2 cellular contexts compared by ENCODE assay signal in the genomic region with DNA sequence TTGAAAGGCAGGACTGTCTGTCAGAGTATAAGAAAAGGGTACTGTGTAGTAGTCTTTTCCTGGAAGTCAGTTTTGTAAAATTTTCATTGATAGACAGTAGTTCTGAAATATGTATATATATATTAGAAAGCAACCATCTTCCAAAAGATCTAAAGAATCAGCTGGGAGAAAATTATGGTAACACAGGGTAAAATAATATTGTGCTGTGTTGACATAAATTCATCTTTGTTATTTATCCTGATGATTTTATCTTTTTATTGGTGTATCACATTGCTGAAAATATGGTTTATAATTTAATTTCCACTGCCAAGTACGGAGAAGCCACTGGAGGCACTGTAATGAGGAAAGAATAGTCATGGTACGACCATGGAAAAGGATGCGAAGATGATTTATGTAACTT.
TF ChIP-seq lines count a peak whose summit lies in the region.

No MANE protein-coding gene starts in this region.

TF ChIP-seq in SK-N-SH, 30 proteins besides CTCF, POLR2A, EP300 and RAD21 (continued from another document):
- TF ChIP-seq IRF3 (IDR thresholded peaks at IDR 0.05; ENCODE audit: low read depth, low read length) (no peak), RCOR1 (IDR thresholded peaks at IDR 0.05; ENCODE audit: low read length) (no peak), FOXJ3 (CRISPR knock-in tag; IDR thresholded peaks at IDR 0.05) (no peak), GATA2 (CRISPR knock-in tag; IDR thresholded peaks at IDR 0.05) (no peak), CHD2 (IDR thresholded peaks at IDR 0.05; ENCODE audit: low read length, partially characterized antibody) (no peak), TCF12 (IDR thresholded peaks at IDR 0.05) (no peak)
- TF ChIP-seq, protein P1, sequence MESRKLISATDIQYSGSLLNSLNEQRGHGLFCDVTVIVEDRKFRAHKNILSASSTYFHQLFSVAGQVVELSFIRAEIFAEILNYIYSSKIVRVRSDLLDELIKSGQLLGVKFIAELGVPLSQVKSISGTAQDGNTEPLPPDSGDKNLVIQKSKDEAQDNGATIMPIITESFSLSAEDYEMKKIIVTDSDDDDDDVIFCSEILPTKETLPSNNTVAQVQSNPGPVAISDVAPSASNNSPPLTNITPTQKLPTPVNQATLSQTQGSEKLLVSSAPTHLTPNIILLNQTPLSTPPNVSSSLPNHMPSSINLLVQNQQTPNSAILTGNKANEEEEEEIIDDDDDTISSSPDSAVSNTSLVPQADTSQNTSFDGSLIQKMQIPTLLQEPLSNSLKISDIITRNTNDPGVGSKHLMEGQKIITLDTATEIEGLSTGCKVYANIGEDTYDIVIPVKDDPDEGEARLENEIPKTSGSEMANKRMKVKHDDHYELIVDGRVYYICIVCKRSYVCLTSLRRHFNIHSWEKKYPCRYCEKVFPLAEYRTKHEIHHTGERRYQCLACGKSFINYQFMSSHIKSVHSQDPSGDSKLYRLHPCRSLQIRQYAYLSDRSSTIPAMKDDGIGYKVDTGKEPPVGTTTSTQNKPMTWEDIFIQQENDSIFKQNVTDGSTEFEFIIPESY (IDR thresholded peaks at IDR 0.05; ENCODE audit: borderline replicate concordance, low read depth) = no peak

TF ChIP-seq in SK-N-SH treated with all-trans-retinoic acid at 6 μM for 48 hours, 23 proteins besides CTCF, POLR2A, EP300 and RAD21 (continued from another document):
- TF ChIP-seq, protein P2, sequence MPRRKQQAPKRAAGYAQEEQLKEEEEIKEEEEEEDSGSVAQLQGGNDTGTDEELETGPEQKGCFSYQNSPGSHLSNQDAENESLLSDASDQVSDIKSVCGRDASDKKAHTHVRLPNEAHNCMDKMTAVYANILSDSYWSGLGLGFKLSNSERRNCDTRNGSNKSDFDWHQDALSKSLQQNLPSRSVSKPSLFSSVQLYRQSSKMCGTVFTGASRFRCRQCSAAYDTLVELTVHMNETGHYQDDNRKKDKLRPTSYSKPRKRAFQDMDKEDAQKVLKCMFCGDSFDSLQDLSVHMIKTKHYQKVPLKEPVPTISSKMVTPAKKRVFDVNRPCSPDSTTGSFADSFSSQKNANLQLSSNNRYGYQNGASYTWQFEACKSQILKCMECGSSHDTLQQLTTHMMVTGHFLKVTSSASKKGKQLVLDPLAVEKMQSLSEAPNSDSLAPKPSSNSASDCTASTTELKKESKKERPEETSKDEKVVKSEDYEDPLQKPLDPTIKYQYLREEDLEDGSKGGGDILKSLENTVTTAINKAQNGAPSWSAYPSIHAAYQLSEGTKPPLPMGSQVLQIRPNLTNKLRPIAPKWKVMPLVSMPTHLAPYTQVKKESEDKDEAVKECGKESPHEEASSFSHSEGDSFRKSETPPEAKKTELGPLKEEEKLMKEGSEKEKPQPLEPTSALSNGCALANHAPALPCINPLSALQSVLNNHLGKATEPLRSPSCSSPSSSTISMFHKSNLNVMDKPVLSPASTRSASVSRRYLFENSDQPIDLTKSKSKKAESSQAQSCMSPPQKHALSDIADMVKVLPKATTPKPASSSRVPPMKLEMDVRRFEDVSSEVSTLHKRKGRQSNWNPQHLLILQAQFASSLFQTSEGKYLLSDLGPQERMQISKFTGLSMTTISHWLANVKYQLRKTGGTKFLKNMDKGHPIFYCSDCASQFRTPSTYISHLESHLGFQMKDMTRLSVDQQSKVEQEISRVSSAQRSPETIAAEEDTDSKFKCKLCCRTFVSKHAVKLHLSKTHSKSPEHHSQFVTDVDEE (CRISPR knock-in tag; IDR thresholded peaks at IDR 0.05) = no peak
- TF ChIP-seq OSR1 (CRISPR knock-in tag; IDR thresholded peaks at IDR 0.05) = no peak
- no peak for TF ChIP-seq ZNF8 (CRISPR knock-in tag; IDR thresholded peaks at IDR 0.05)
- no peak for TF ChIP-seq BACH2 (CRISPR knock-in tag; IDR thresholded peaks at IDR 0.05; ENCODE audit: borderline replicate concordance)
- TF ChIP-seq PPARA (CRISPR knock-in tag; IDR thresholded peaks at IDR 0.05; ENCODE audit: borderline replicate concordance) = no peak
- no peak for TF ChIP-seq CSDC2 (CRISPR knock-in tag; IDR thresholded peaks at IDR 0.05)
- TF ChIP-seq CSRNP3 (CRISPR knock-in tag; IDR thresholded peaks at IDR 0.05) = no peak
- TF ChIP-seq ESRRG (CRISPR knock-in tag; IDR thresholded peaks at IDR 0.05) = no peak
- TF ChIP-seq SNAI2 (CRISPR knock-in tag; IDR thresholded peaks at IDR 0.05) = no peak
- TF ChIP-seq TCF4 (CRISPR knock-in tag; IDR thresholded peaks at IDR 0.05; ENCODE audit: borderline replicate concordance) = no peak
- TF ChIP-seq ZNF565 (CRISPR knock-in tag; conservative IDR thresholded peaks at IDR 0.05; ENCODE audit: low read depth) = no peak
- no peak for TF ChIP-seq POU6F1 (CRISPR knock-in tag; IDR thresholded peaks at IDR 0.05; ENCODE audit: borderline replicate concordance, low read depth)
- no peak for TF ChIP-seq ARNTL (CRISPR knock-in tag; IDR thresholded peaks at IDR 0.05; ENCODE audit: borderline replicate concordance, low read depth)
- TF ChIP-seq ZNF70 (CRISPR knock-in tag; IDR thresholded peaks at IDR 0.05) = no peak
